8 cellular contexts compared by ENCODE assay signal in genomic region chr9:136267261-136268111, GRCh38.
A peak's percentile ranks its signal among the peaks of the same experiment; 100 is the strongest.
DNase-seq lines count a peak whose midpoint lies in the region; TF ChIP-seq lines count a peak whose summit lies in the region.

No MANE protein-coding gene starts in this region.

- no peak for TF ChIP-seq POLR2A in NB4 (IDR thresholded peaks at IDR 0.05; ENCODE audit: extremely low read depth, insufficient read length)

- H3K4me3 ChIP-seq in HAP-1 (peak overlapping the region; percentile 22), NB4 (ENCODE audit: low read depth, low read length) (peak overlapping the region; percentile 38)

- in situ Hi-C loops in HAP-1 (cut with MboI; ENCODE audit: low sequenced_read_pairs) = no loop called here

- DNase-seq in ELF-1 (ENCODE audit: low read depth, low spot score) (peak; percentile 84), HAP-1 (ENCODE audit: low spot score in 2 of 2) (peak; percentile 72 to 86), NB4 (ENCODE audit: low read depth) (peak; percentile 79), cerebellar cortex (ENCODE audit: low spot score) (peak; percentile 66), kidney tubule cell (ENCODE audit: low spot score) (peak; percentile 73), NCI-H1092 (lab: John Stamatoyannopoulos, UW) (no peak)
- peak; percentile 84 for DNase-seq in activated CD4-positive, CD25-positive, alpha-beta regulatory T cell treated with anti-CD3 and anti-CD28 coated beads, Interleukin-2, amount 50 U/mL, for 72 hours
- peak; percentile 70 to 77 for DNase-seq in stimulated activated CD4-positive, alpha-beta T cell treated with anti-CD3 and anti-CD28 coated beads, Interleukin-15, amount 100 ng/mL, for 48 hours (ENCODE audit: low read depth in 2 of 2)

- peak; percentile 23 for TF ChIP-seq CTCF in NB4 (IDR thresholded peaks at IDR 0.05; ENCODE audit: low read depth, low read length)

- peaks cover 6% of the 10 kb centered on the region; the same call in 1 of the 2 replicates for H3K27me3 ChIP-seq in HAP-1 (ENCODE audit: low read depth)

- H3K9me3 ChIP-seq in HAP-1 = 0 out of 2 replicates have a peak, but pooled peaks cover 2% of the 10 kb centered on the region

- H3K4me1 ChIP-seq in HAP-1 = peaks cover 5% of the 10 kb centered on the region

- H3K36me3 ChIP-seq in HAP-1 (replicated peaks) = no peaks in the 10 kb centered on the region
